16 cellular contexts compared by ENCODE assay signal in the genomic region with DNA sequence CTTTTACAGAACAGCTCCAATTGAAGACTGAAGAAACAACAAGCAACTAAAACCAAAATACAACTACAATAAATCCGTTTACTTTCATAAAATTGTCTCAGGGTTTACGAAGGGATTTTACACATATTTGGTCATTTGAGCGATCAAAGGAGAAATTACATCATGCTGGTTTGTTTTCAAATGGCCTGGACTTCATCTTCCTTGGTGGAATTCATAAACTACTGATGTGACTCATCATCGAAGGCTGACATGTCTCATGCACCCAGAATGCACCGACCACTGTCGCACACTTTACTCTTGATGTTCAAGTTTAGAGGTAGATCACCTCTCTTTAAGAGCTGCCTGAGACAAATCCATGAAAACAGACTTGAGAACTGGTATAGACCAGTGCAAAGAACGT. TPM values are rescaled to one million over a fixed set of nuclear protein-coding genes. Genes with fewer than 3 reads are reported as not detected.
DNase-seq lines count a peak whose midpoint lies in the region; ATAC-seq, FAIRE-seq and TF ChIP-seq lines count a peak whose summit lies in the region.
"Had no signal": no experiment of that assay in that cellular context is flagged by ENCODE, and none has a peak within 500 bp of the region (broad histone marks: within the 10 kb centered on the region; RNA-seq: fewer than 3 reads in every experiment).

No MANE protein-coding gene starts in this region.

- no peak for FAIRE-seq in A549 (lab: Jason Lieb, UNC)
- FAIRE-seq: GM12891 had no signal

- no peak for TF ChIP-seq EP300 in A549 (IDR thresholded peaks at IDR 0.05)

- no peak overlapping the region for H3K4me3 Mint-ChIP-seq in stimulated activated naive B cell treated with anti-CD40 and anti-IgM and Interleukin-4, amounts not matched to agents 10 μg/mL and 1 μg/mL and 100 μg/mL, for 72 hours
- H3K4me3 Mint-ChIP-seq: activated CD8-positive, alpha-beta memory T cell treated with anti-CD3 and anti-CD28 coated beads, Interleukin-2, amount 10 ng/mL, durations not matched to agents 7 days and 5 days had no signal

- H3K4me2 ChIP-seq in A549: peak overlapping the region; percentile 61

- H3K9me3 Mint-ChIP-seq in stimulated activated naive B cell treated with anti-CD40 and anti-IgM and Interleukin-4, amounts not matched to agents 10 μg/mL and 1 μg/mL and 100 μg/mL, for 72 hours: peaks cover 0 to 4% of the 10 kb centered on the region in 2 donors

- peak overlapping the region; percentile 38 to 54; a peak in 5 of 6 replicates for H3K27ac ChIP-seq in A549
- H3K27ac ChIP-seq in WERI-Rb-1: no peak overlapping the region
- H3K27ac ChIP-seq: gastrocnemius medialis had no signal

- no peaks in the 10 kb centered on the region for H3K9me3 ChIP-seq in A549
- H3K9me3 ChIP-seq in WERI-Rb-1 (ENCODE audit: severe bottlenecking): no peaks in the 10 kb centered on the region
- H3K9me3 ChIP-seq: BE2C, gastrocnemius medialis had no signal

- no peak overlapping the region for H3K4me3 ChIP-seq in A549
- no peak overlapping the region for H3K4me3 ChIP-seq in fibroblast of the aortic adventitia (ENCODE audit: low read depth, low read length)
- H3K4me3 ChIP-seq in WERI-Rb-1 (ENCODE audit: low read depth, low read length): no peak overlapping the region
- H3K4me3 ChIP-seq: gastrocnemius medialis had no signal

- H3K27me3 Mint-ChIP-seq in stimulated activated naive B cell treated with anti-CD40 and anti-IgM and Interleukin-4, amounts not matched to agents 10 μg/mL and 1 μg/mL and 100 μg/mL, for 72 hours: no peaks in the 10 kb centered on the region

- no peak for TF ChIP-seq POLR2A in A549 (IDR thresholded peaks at IDR 0.05; ENCODE audit: low read length)

- POLR2A ChIA-PET in A549 (lab: Yijun Ruan, JAX): interaction anchor here (0.7 to 1.8 kb wide), 2 partner anchors 26 to 346 kb away, joined by 3 to 6 read pairs; a partner anchor contains a TSS

- no peaks in the 10 kb centered on the region for H3K36me3 ChIP-seq in WERI-Rb-1
- H3K36me3 ChIP-seq: BE2C, gastrocnemius medialis had no signal

- H3K27ac Mint-ChIP-seq in stimulated activated naive B cell treated with anti-CD40 and anti-IgM and Interleukin-4, amounts not matched to agents 10 μg/mL and 1 μg/mL and 100 μg/mL, for 72 hours: no peak overlapping the region
- H3K27ac Mint-ChIP-seq: activated CD8-positive, alpha-beta memory T cell treated with anti-CD3 and anti-CD28 coated beads, Interleukin-2, amount 10 ng/mL, durations not matched to agents 7 days and 5 days had no signal

- no peak for TF ChIP-seq RAD21 in A549 (conservative IDR thresholded peaks at IDR 0.05 in 1 of 2, IDR thresholded peaks at IDR 0.05 in 1 of 2)

- WGBS in A549 (ENCODE audit: missing lambda C conversion rate): 23% methylated on average over 7 of the region's 7 CpGs

- peaks cover 19 to 29% of the 10 kb centered on the region in 2 donors for H3K4me1 Mint-ChIP-seq in stimulated activated naive B cell treated with anti-CD40 and anti-IgM and Interleukin-4, amounts not matched to agents 10 μg/mL and 1 μg/mL and 100 μg/mL, for 72 hours

- ATAC-seq in A549 (peak in 1 of 2 experiments; percentile 62; a peak in 2 of 6 replicates), SK-N-SH treated with all-trans-retinoic acid at 6 μM for 48 hours (peak; percentile 81), GM18858 (IDR thresholded peaks at IDR 0.05; ENCODE audit: unreplicated experiment) (no peak)
- ATAC-seq in stimulated activated naive B cell treated with anti-CD40 and anti-IgM and Interleukin-4, amounts not matched to agents 10 μg/mL and 1 μg/mL and 100 μg/mL, for 72 hours (replicated peaks): no peak
- ATAC-seq: activated CD8-positive, alpha-beta memory T cell treated with anti-CD3 and anti-CD28 coated beads, Interleukin-2, amount 10 ng/mL, durations not matched to agents 7 days and 5 days; gastrocnemius medialis; sciatic nerve had no signal

- no peaks in the 10 kb centered on the region for H3K27me3 ChIP-seq in WERI-Rb-1 (ENCODE audit: insufficient read depth, low read depth, severe bottlenecking)
- H3K27me3 ChIP-seq: BE2C, gastrocnemius medialis had no signal

- no peak for TF ChIP-seq CTCF in A549 (IDR thresholded peaks at IDR 0.05)
- no peak for TF ChIP-seq CTCF in fibroblast of the aortic adventitia (IDR thresholded peaks at IDR 0.05; ENCODE audit: insufficient read depth, low read length)
- TF ChIP-seq CTCF in WERI-Rb-1 (IDR thresholded peaks at IDR 0.05; ENCODE audit: low read depth, low read length): no peak

- CTCF ChIA-PET in A549 (lab: Yijun Ruan, JAX): no interaction called here

- no peaks in the 10 kb centered on the region for H3K36me3 Mint-ChIP-seq in stimulated activated naive B cell treated with anti-CD40 and anti-IgM and Interleukin-4, amounts not matched to agents 10 μg/mL and 1 μg/mL and 100 μg/mL, for 72 hours
- H3K36me3 Mint-ChIP-seq: activated CD8-positive, alpha-beta memory T cell treated with anti-CD3 and anti-CD28 coated beads, Interleukin-2, amount 10 ng/mL, durations not matched to agents 7 days and 5 days had no signal

- DNase-seq in A549 (ENCODE audit: low read depth in 1 of 2, low spot score in 1 of 2): peak; percentile 40 to 57
- peak; percentile 97 for DNase-seq in HCEC 1CT
- peak; percentile 67 for DNase-seq in fibroblast of the aortic adventitia (ENCODE audit: low read depth)
- no peak for DNase-seq in stimulated activated naive B cell treated with anti-CD40 and anti-IgM and Interleukin-4, amounts not matched to agents 10 μg/mL and 1 μg/mL and 100 μg/mL, for 72 hours
- DNase-seq in WERI-Rb-1: no peak
- DNase-seq in NCI-H774 (lab: John Stamatoyannopoulos, UW): no peak
- DNase-seq: activated CD8-positive, alpha-beta memory T cell treated with anti-CD3 and anti-CD28 coated beads, Interleukin-2, amount 10 ng/mL, durations not matched to agents 7 days and 5 days; aorta; BE2C; gastrocnemius medialis; KBM-7; NCI-H748 treated with DMSO at 0.1 percent for 48 hours had no signal

- H3K4me1 ChIP-seq in A549: peaks cover 12% of the 10 kb centered on the region
- H3K4me1 ChIP-seq: BE2C, gastrocnemius medialis had no signal

TF ChIP-seq in A549, 52 proteins besides CTCF, POLR2A, EP300 and RAD21:
- TF ChIP-seq, protein P1, sequence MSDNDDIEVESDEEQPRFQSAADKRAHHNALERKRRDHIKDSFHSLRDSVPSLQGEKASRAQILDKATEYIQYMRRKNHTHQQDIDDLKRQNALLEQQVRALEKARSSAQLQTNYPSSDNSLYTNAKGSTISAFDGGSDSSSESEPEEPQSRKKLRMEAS (IDR thresholded peaks at IDR 0.05): peak; percentile 19; the same call in 1 of the 2 replicates
- TF ChIP-seq, protein P2, sequence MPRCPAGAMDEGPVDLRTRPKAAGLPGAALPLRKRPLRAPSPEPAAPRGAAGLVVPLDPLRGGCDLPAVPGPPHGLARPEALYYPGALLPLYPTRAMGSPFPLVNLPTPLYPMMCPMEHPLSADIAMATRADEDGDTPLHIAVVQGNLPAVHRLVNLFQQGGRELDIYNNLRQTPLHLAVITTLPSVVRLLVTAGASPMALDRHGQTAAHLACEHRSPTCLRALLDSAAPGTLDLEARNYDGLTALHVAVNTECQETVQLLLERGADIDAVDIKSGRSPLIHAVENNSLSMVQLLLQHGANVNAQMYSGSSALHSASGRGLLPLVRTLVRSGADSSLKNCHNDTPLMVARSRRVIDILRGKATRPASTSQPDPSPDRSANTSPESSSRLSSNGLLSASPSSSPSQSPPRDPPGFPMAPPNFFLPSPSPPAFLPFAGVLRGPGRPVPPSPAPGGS (IDR thresholded peaks at IDR 0.05): no peak
- TF ChIP-seq FOSB (CRISPR knock-in tag; IDR thresholded peaks at IDR 0.05): no peak
- no peak for TF ChIP-seq EHF (CRISPR knock-in tag; IDR thresholded peaks at IDR 0.05)
- no peak for TF ChIP-seq RCOR1 (IDR thresholded peaks at IDR 0.05; ENCODE audit: low read depth, low read length)
- no peak for TF ChIP-seq HOXB13 (CRISPR knock-in tag; IDR thresholded peaks at IDR 0.05; ENCODE audit: low read depth)
- no peak for TF ChIP-seq FOSL2 (IDR thresholded peaks at IDR 0.05)
- peak; percentile 72 for TF ChIP-seq FOSL2 (CRISPR knock-in tag; IDR thresholded peaks at IDR 0.05)
- TF ChIP-seq JUNB (IDR thresholded peaks at IDR 0.05): peak; percentile 47; the same call in 1 of the 2 replicates
TF ChIP-seq in A549: peak in this region for 3.

TF ChIP-seq in SK-N-SH treated with all-trans-retinoic acid at 6 μM for 48 hours, 23 proteins besides CTCF, POLR2A, EP300 and RAD21 (continues in another document):
- no peak for TF ChIP-seq RARB (CRISPR knock-in tag; IDR thresholded peaks at IDR 0.05)
- TF ChIP-seq OSR1 (CRISPR knock-in tag; IDR thresholded peaks at IDR 0.05): no peak
- TF ChIP-seq ZC3H10 (CRISPR knock-in tag; IDR thresholded peaks at IDR 0.05): no peak
- peak; percentile 54; the same call in 1 of the 2 replicates for TF ChIP-seq TOX (CRISPR knock-in tag; IDR thresholded peaks at IDR 0.05; ENCODE audit: borderline replicate concordance)
- TF ChIP-seq ISL1 (CRISPR knock-in tag; IDR thresholded peaks at IDR 0.05): peak; percentile 43; the same call in 1 of the 2 replicates
- peak; percentile 48; the same call in 1 of the 2 replicates for TF ChIP-seq ZNF8 (CRISPR knock-in tag; IDR thresholded peaks at IDR 0.05)
- TF ChIP-seq, protein P3, sequence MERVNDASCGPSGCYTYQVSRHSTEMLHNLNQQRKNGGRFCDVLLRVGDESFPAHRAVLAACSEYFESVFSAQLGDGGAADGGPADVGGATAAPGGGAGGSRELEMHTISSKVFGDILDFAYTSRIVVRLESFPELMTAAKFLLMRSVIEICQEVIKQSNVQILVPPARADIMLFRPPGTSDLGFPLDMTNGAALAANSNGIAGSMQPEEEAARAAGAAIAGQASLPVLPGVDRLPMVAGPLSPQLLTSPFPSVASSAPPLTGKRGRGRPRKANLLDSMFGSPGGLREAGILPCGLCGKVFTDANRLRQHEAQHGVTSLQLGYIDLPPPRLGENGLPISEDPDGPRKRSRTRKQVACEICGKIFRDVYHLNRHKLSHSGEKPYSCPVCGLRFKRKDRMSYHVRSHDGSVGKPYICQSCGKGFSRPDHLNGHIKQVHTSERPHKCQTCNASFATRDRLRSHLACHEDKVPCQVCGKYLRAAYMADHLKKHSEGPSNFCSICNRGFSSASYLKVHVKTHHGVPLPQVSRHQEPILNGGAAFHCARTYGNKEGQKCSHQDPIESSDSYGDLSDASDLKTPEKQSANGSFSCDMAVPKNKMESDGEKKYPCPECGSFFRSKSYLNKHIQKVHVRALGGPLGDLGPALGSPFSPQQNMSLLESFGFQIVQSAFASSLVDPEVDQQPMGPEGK (CRISPR knock-in tag; IDR thresholded peaks at IDR 0.05; ENCODE audit: borderline replicate concordance): no peak
- no peak for TF ChIP-seq SNAI2 (CRISPR knock-in tag; IDR thresholded peaks at IDR 0.05)
- TF ChIP-seq PPARA (CRISPR knock-in tag; IDR thresholded peaks at IDR 0.05; ENCODE audit: borderline replicate concordance): no peak
- TF ChIP-seq CSDC2 (CRISPR knock-in tag; IDR thresholded peaks at IDR 0.05): no peak
- TF ChIP-seq ZFP30 (CRISPR knock-in tag; IDR thresholded peaks at IDR 0.05): no peak

RNA-seq across cellular contexts. Expression of a gene that starts 25.6 kb away (rescaled TPM):
- 23.1 and 40.3 TPM in 2 replicates for polyA plus RNA-seq in A549 (2011; rRNA removed)
- polyA plus RNA-seq in A549 (2012; cell fraction: cytosol; rRNA removed): 8.7 and 10.4 TPM in 2 replicates
- polyA plus RNA-seq in A549 (2012; cell fraction: nucleus; rRNA removed): 4.2 and 4.7 TPM in 2 replicates
- 9.7 to 10.6 TPM (median 9.7 TPM) in 3 replicates for polyA plus RNA-seq in A549 (2017; fragmentation: RNase III; extraction: RNeasy Plus Mini Kit Qiagen cat#74134 plus additional on column Dnase treatment)
- 5.7 and 8.6 TPM in 2 replicates for polyA minus RNA-seq in A549 (2011; rRNA and poly(A)+ RNA removed)
- 2.6 and 18.2 TPM in 2 replicates for total RNA-seq in fibroblast of the aortic adventitia (ENCODE audit: low replicate concordance)

Comparison
In these comparisons a context has a peak if more than half of its experiments do, and no peak if none do; other contexts are left out.
1. DNase-seq: peak in A549 (2 of 2), HCEC 1CT (single experiment) and fibroblast of the aortic adventitia (single experiment); none in stimulated activated naive B cell treated with anti-CD40 and anti-IgM and Interleukin-4, amounts not matched to agents 10 μg/mL and 1 μg/mL and 100 μg/mL, for 72 hours (single experiment), WERI-Rb-1 (single experiment) and NCI-H774 (single experiment).